8 cellular contexts compared by ENCODE assay signal in genomic region chr14:103593577-103593976, GRCh38. TPM values are rescaled to one million over a fixed set of nuclear protein-coding genes. Genes with fewer than 3 reads are reported as not detected.
DNase-seq lines count a peak whose midpoint lies in the region; ATAC-seq and TF ChIP-seq lines count a peak whose summit lies in the region.

No MANE protein-coding gene starts in this region.

- no peaks in the 10 kb centered on the region for H3K9me3 Mint-ChIP-seq in CD8-positive, alpha-beta memory T cell

- TF ChIP-seq CTCF in dorsolateral prefrontal cortex (IDR thresholded peaks at IDR 0.05 in 54 of 56, conservative IDR thresholded peaks at IDR 0.05 in 2 of 56; ENCODE audit: low read depth in 1 of 56, partially characterized antibody in 56 of 56) (no peak), psoas muscle (IDR thresholded peaks at IDR 0.05) (no peak)

- H3K27ac Mint-ChIP-seq in CD8-positive, alpha-beta memory T cell: peak overlapping the region in 5 of 8 donors; percentile 45 to 79 (median 68)

- peak overlapping the region in 5 of 7 donors; percentile 50 to 71 (median 66) for H3K4me3 Mint-ChIP-seq in CD8-positive, alpha-beta memory T cell

- CTCF ChIA-PET in CD8-positive, alpha-beta memory T cell (lab: Charles Lee): interaction anchor here (0.8 to 1.8 kb wide), 2 partner anchors 9 to 59 kb away, joined by 3 to 5 read pairs; no protein-coding TSS in a partner anchor

- ATAC-seq in GM19438 (IDR thresholded peaks at IDR 0.05; ENCODE audit: low read depth, unreplicated experiment) (peak; percentile 97), HG03159 (IDR thresholded peaks at IDR 0.05; ENCODE audit: unreplicated experiment) (peak; percentile 91), psoas muscle (no peak)

- POLR2A ChIA-PET in CD8-positive, alpha-beta memory T cell (lab: Charles Lee): interaction anchor here (0.7 kb wide), 3 partner anchors 9 to 216 kb away, joined by 3 to 5 read pairs (median 4); no protein-coding TSS in a partner anchor

- intact Hi-C loops in dorsolateral prefrontal cortex (cut with DNase I) (no loop called here), psoas muscle (cut with DNase I) (no loop called here)

- H3K4me1 Mint-ChIP-seq in CD8-positive, alpha-beta memory T cell: peaks cover 3 to 17% (median 8%) of the 10 kb centered on the region in 3 donors

- H3K4me3 ChIP-seq in CD8-positive, alpha-beta memory T cell (ENCODE audit: low read length): no peak overlapping the region
- H3K4me3 ChIP-seq in dorsolateral prefrontal cortex (peak overlapping the region in 27 of 59 donors; percentile 0 to 58 (median 39)), psoas muscle (no peak overlapping the region)

- H3K27me3 ChIP-seq in CD8-positive, alpha-beta memory T cell (ENCODE audit: insufficient read depth, low read length, poor library complexity, severe bottlenecking): no peaks in the 10 kb centered on the region
- H3K27me3 ChIP-seq in dorsolateral prefrontal cortex (no peaks in the 10 kb centered on the region), psoas muscle (ENCODE audit: insufficient read depth in 3 of 3, low read length in 2 of 3) (no peaks in the 10 kb centered on the region)

- 68 to 78% (median 74%) methylated on average over 6 of the region's 6 CpGs for WGBS in psoas muscle, 3 donors

- H3K27me3 Mint-ChIP-seq in CD8-positive, alpha-beta memory T cell: no peaks in the 10 kb centered on the region

- H3K36me3 Mint-ChIP-seq in CD8-positive, alpha-beta memory T cell: peaks cover 0 to 13% (median 2%) of the 10 kb centered on the region in 3 donors

- no peak overlapping the region for H3K27ac ChIP-seq in CD8-positive, alpha-beta memory T cell (ENCODE audit: low read depth, low read length)
- H3K27ac ChIP-seq in dorsolateral prefrontal cortex (peak overlapping the region; percentile 43 to 98 (median 93)), psoas muscle (no peak overlapping the region)

- no peaks in the 10 kb centered on the region for H3K9me3 ChIP-seq in CD8-positive, alpha-beta memory T cell (ENCODE audit: low read length)
- no peaks in the 10 kb centered on the region for H3K9me3 ChIP-seq in psoas muscle

- no peak for DNase-seq in CD8-positive, alpha-beta memory T cell
- DNase-seq in dorsolateral prefrontal cortex (no peak), psoas muscle (no peak), NCI-H82 (lab: John Stamatoyannopoulos, UW) (no peak), AG20443 (ENCODE audit: low spot score) (no peak)
- no peak for DNase-seq in stimulated activated CD4-positive, alpha-beta T cell treated with anti-CD3 and anti-CD28 coated beads, Interleukin-12 subunit alpha, Interleukin-12 subunit beta, amount 100 ng/mL, for 4 hours

- no peaks in the 10 kb centered on the region for H3K4me1 ChIP-seq in CD8-positive, alpha-beta memory T cell (ENCODE audit: insufficient read depth, low read length)
- H3K4me1 ChIP-seq in psoas muscle: peaks cover 5% of the 10 kb centered on the region

- H3K36me3 ChIP-seq in CD8-positive, alpha-beta memory T cell (ENCODE audit: insufficient read depth, low read length): no peaks in the 10 kb centered on the region
- peaks cover 0 to 25% of the 10 kb centered on the region in 2 donors for H3K36me3 ChIP-seq in psoas muscle (ENCODE audit: insufficient read depth in 1 of 2, low read depth in 1 of 2)

RNA-seq across cellular contexts. Expression of gene COA8, which starts 30.8 kb away (rescaled TPM):
- total RNA-seq in CD8-positive, alpha-beta memory T cell: 10 to 100 TPM; 42.9 to 43.5 TPM
- 64.4 TPM for polyA plus RNA-seq in CD8-positive, alpha-beta memory T cell
- total RNA-seq in dorsolateral prefrontal cortex (10 to 100 TPM; 21.7 to 47.0 (median 35.6) TPM), psoas muscle (100 to 1,000 TPM in 1 of 4 donors, 10 to 100 TPM in 3; 73.6 to 101 (median 80.0) TPM)
- 100 to 1,000 TPM; 118 to 171 (median 141) TPM for polyA plus RNA-seq in psoas muscle

RNA-seq across cellular contexts. Expression of gene BAG5, which starts 31.1 kb away (rescaled TPM):
- total RNA-seq in CD8-positive, alpha-beta memory T cell: 10 to 100 TPM; 35.9 to 38.1 TPM
- 40.7 TPM for polyA plus RNA-seq in CD8-positive, alpha-beta memory T cell
- total RNA-seq in dorsolateral prefrontal cortex (10 to 100 TPM; 25.3 to 45.6 (median 35.3) TPM), psoas muscle (10 to 100 TPM; 15.4 to 29.5 (median 23.2) TPM)
- polyA plus RNA-seq in psoas muscle: 10 to 100 TPM in 2 of 3 donors, 1 to 10 TPM in 1; 8.7 to 25.4 (median 14.1) TPM

RNA-seq across cellular contexts. Expression of gene KLC1, which starts 35.4 kb away (rescaled TPM):
- 100 to 1,000 TPM; 141 to 143 TPM for total RNA-seq in CD8-positive, alpha-beta memory T cell
- 92.0 TPM for polyA plus RNA-seq in CD8-positive, alpha-beta memory T cell
- total RNA-seq in dorsolateral prefrontal cortex: 100 to 1,000 TPM; 362 to 692 (median 542) TPM
- total RNA-seq in psoas muscle: 100 to 1,000 TPM; 126 to 190 (median 148) TPM
- polyA plus RNA-seq in psoas muscle: 100 to 1,000 TPM in 2 of 3 donors, 10 to 100 TPM in 1; 86.4 to 256 (median 201) TPM

Comparison
In these comparisons a context has a peak if more than half of its experiments do, and no peak if none do; other contexts are left out.
1. H3K27ac ChIP-seq: peak in dorsolateral prefrontal cortex (59 of 59); none in CD8-positive, alpha-beta memory T cell (single experiment) and psoas muscle (single experiment).
2. ATAC-seq: peak in GM19438 (single experiment) and HG03159 (single experiment); none in psoas muscle (0 of 4).